In genomic region chr15:28094732-28095521, GRCh38 we compare ENCODE assay signal across 8 cellular contexts.
DNase-seq lines count a peak whose midpoint lies in the region; ATAC-seq lines count a peak whose summit lies in the region.

No MANE protein-coding gene starts in this region.

- peaks cover 7% of the 10 kb centered on the region for H3K36me3 Mint-ChIP-seq in activated naive CD8-positive, alpha-beta T cell

- peaks cover 11% of the 10 kb centered on the region for H3K9me3 Mint-ChIP-seq in activated naive CD8-positive, alpha-beta T cell (ENCODE audit: low read depth)

- no peak overlapping the region for H3K27ac Mint-ChIP-seq in activated naive CD8-positive, alpha-beta T cell

- peak overlapping the region; percentile 55 for H3K4me3 ChIP-seq in iPS-18c (ENCODE audit: insufficient read depth, low read depth, low read length)
- H3K4me3 ChIP-seq in skin epidermis: peak overlapping the region; percentile 21 to 44 (median 30)

- no peaks in the 10 kb centered on the region for H3K9me3 ChIP-seq in iPS-18c (ENCODE audit: control insufficient read depth, insufficient read depth, low read length)

- peaks cover 42% of the 10 kb centered on the region for H3K27me3 Mint-ChIP-seq in activated naive CD8-positive, alpha-beta T cell

- no peak for ATAC-seq in HG03139 (IDR thresholded peaks at IDR 0.05; ENCODE audit: unreplicated experiment)

- peaks cover 34% of the 10 kb centered on the region for H3K4me1 Mint-ChIP-seq in activated naive CD8-positive, alpha-beta T cell (ENCODE audit: low read depth)

- peak overlapping the region in 13 of 21 experiments; percentile 14 to 79 (median 68) for H3K27ac ChIP-seq in skin epidermis

- peak; percentile 10 to 86 (median 84) for DNase-seq in NCI-H1417 (lab: John Stamatoyannopoulos, UW)
- no peak for DNase-seq in NCI-H1417 treated with DMSO at 0.1 percent for 48 hours (lab: John Stamatoyannopoulos, UW)
- no peak for DNase-seq in middle frontal gyrus (ENCODE audit: extremely low spot score, low spot score)
- no peak for DNase-seq in NCI-H226

- H3K4me3 Mint-ChIP-seq in activated naive CD8-positive, alpha-beta T cell: peak overlapping the region; percentile 85

Comparison
In these comparisons a context has a peak if more than half of its experiments do, and no peak if none do; other contexts are left out.
1. DNase-seq: peak in NCI-H1417 (3 of 3); none in NCI-H1417 treated with DMSO at 0.1 percent for 48 hours (single experiment), middle frontal gyrus (single experiment) and NCI-H226 (single experiment).